Comparison of ENCODE assay signal across 14 cellular contexts in genomic region chr4:1730532-1731135, GRCh38.
"Had no signal": no experiment of that assay in that cellular context is flagged by ENCODE, and none has a peak within 500 bp of the region (broad histone marks: within the 10 kb centered on the region; RNA-seq: fewer than 3 reads in every experiment).

No MANE protein-coding gene starts in this region.

- H3K4me3 ChIP-seq: colonic mucosa, tibial artery, vagina had no signal

- H3K9me3 Mint-ChIP-seq: activated B cell treated with CpG ODN at 0.5 μM for 24 hours; activated naive CD4-positive, alpha-beta T cell treated with anti-CD3 and anti-CD28 coated beads, Interleukin-2, amount 50 U/mL, for 72 hours; naive B cell; stimulated activated naive B cell treated with anti-CD40 and anti-IgM and Interleukin-4, amounts not matched to agents 10 μg/mL and 1 μg/mL and 100 μg/mL, for 72 hours had no signal

- H3K27me3 Mint-ChIP-seq: activated B cell treated with CpG ODN at 0.5 μM for 24 hours; naive B cell; stimulated activated naive B cell treated with anti-CD40 and anti-IgM and Interleukin-4, amounts not matched to agents 10 μg/mL and 1 μg/mL and 100 μg/mL, for 72 hours had no signal

- H3K4me3 Mint-ChIP-seq: activated B cell treated with CpG ODN at 0.5 μM for 24 hours; stimulated activated naive B cell treated with anti-CD40 and anti-IgM and Interleukin-4, amounts not matched to agents 10 μg/mL and 1 μg/mL and 100 μg/mL, for 72 hours had no signal

- H3K4me1 ChIP-seq: colonic mucosa had no signal

- H3K27ac ChIP-seq: colonic mucosa, tibial artery, vagina had no signal

- H3K9me3 ChIP-seq: colonic mucosa, neutrophil, tibial artery, vagina had no signal

- H3K36me3 ChIP-seq: colonic mucosa, vagina had no signal

- H3K27me3 ChIP-seq: colonic mucosa, neutrophil, tibial artery, vagina had no signal

- ATAC-seq: esophagus mucosa had no signal

- H3K27ac Mint-ChIP-seq: activated B cell treated with CpG ODN at 0.5 μM for 24 hours; stimulated activated naive B cell treated with anti-CD40 and anti-IgM and Interleukin-4, amounts not matched to agents 10 μg/mL and 1 μg/mL and 100 μg/mL, for 72 hours had no signal

- DNase-seq: activated B cell treated with CpG ODN at 0.5 μM for 24 hours; activated gamma-delta T cell; activated T-cell treated with anti-CD3 and anti-CD28 coated beads, Interleukin-2, amount 50 U/mL, for 1 hour; central memory CD4-positive, alpha-beta T cell; colonic mucosa; naive B cell; retina; stimulated activated CD4-positive, alpha-beta T cell treated with anti-CD3 and anti-CD28 coated beads, Interleukin-2, amount 100 ng/mL, for 48 hours; stimulated activated naive B cell treated with anti-CD40 and anti-IgM and Interleukin-4, amounts not matched to agents 10 μg/mL and 1 μg/mL and 100 μg/mL, for 72 hours; tibial artery had no signal
